Comparison of ENCODE assay signal across 29 cellular contexts in genomic region chr5:26310415-26310814, GRCh38.
"Had no signal": no experiment of that assay in that cellular context is flagged by ENCODE, and none has a peak within 500 bp of the region (broad histone marks: within the 10 kb centered on the region; RNA-seq: fewer than 3 reads in every experiment).

No MANE protein-coding gene starts in this region.

- H3K36me3 ChIP-seq: ascending aorta, Peyer's patch, SJCRH30 had no signal

- H3K27ac ChIP-seq: ascending aorta, body of pancreas, Peyer's patch, RWPE1, SJCRH30 had no signal

- H3K9me3 ChIP-seq: ascending aorta, body of pancreas, Peyer's patch, SJCRH30, SK-N-SH had no signal

- H3K9ac ChIP-seq: SK-N-SH had no signal

- FAIRE-seq: bronchial epithelial cell had no signal

- ATAC-seq: activated CD8-positive, alpha-beta memory T cell treated with anti-CD3 and anti-CD28 coated beads, Interleukin-2, amount 10 ng/mL, durations not matched to agents 7 days and 5 days; body of pancreas; WTC11 had no signal

- H3K9me2 ChIP-seq: SK-N-SH had no signal

- H3K4me3 ChIP-seq: ascending aorta, body of pancreas, Peyer's patch, SJCRH30 had no signal

- DNase-seq: activated CD4-positive, alpha-beta T cell treated with anti-CD3 and anti-CD28 coated beads for 1 hour; activated CD4-positive, alpha-beta T cell treated with anti-CD3 and anti-CD28 coated beads, Interleukin-2, amount 10 ng/mL, durations not matched to agents 24 days and 14 days; activated CD4-positive, alpha-beta T cell treated with anti-CD3 and anti-CD28 coated beads, Interleukin-2, amount 50 U/mL, for 48 hours; activated CD8-positive, alpha-beta memory T cell treated with anti-CD3 and anti-CD28 coated beads, Interleukin-2, amount 10 ng/mL, durations not matched to agents 7 days and 5 days; activated effector memory CD4-positive, alpha-beta T cell treated with Interleukin-2 at 50 U/mL for 16 hours; activated naive CD4-positive, alpha-beta T cell; activated T-cell treated with anti-CD3 and anti-CD28 coated beads, Interleukin-2, amount 50 U/mL, for 24 hours; amniotic stem cell; body of pancreas; central memory CD4-positive, alpha-beta T cell; Kasumi-1; KBM-7; NCI-H1048; NCI-H146; NCI-H187 treated with DMSO at 0.1 percent for 48 hours; NCI-H2171; NCI-H2227 treated with DMSO at 0.1 percent for 48 hours; NCI-H446 treated with DMSO at 0.1 percent for 48 hours; NCI-H526; NK-92 treated with Interleukin-12 subunit alpha and Interleukin-12 subunit beta, amount 100 ng/mL, for 24 hours; Peyer's patch; Right ventricle myocardium superior; SJCRH30; SK-N-SH; SW 1271 had no signal

- H3K27me3 ChIP-seq: ascending aorta, body of pancreas, Peyer's patch, SJCRH30 had no signal

- H3K4me2 ChIP-seq: SK-N-SH had no signal

- H3K4me1 ChIP-seq: ascending aorta, body of pancreas, Peyer's patch, SJCRH30 had no signal
